18 cellular contexts compared by ENCODE assay signal in the genomic region with DNA sequence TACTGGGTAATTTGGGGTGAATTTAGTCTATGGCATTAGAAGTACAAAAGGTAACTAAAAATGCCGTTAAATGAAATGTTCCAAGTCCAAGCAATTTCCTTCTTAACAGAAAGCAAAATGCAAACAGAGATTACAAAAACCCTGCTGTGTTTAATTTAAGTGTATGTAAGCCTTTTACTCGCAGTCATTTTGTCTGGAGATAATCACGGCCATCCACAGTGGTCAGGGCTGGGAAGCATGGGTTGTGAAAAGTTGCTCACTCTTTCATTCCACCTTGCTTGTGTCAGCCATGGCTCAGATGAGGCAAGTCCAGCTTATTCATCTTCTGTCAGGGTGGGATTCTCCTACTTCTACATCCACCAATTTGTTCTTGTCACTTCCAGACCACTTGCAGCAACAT.
"Had no signal": no experiment of that assay in that cellular context is flagged by ENCODE, and none has a peak within 500 bp of the region (broad histone marks: within the 10 kb centered on the region; RNA-seq: fewer than 3 reads in every experiment).

No MANE protein-coding gene starts in this region.

- DNase-seq: activated CD4-positive, alpha-beta T cell treated with anti-CD3 and anti-CD28 coated beads, Interleukin-2, amount 10 ng/mL, durations not matched to agents 7 days and 5 days; activated CD4-positive, CD25-positive, alpha-beta regulatory T cell; activated naive CD4-positive, alpha-beta T cell treated with anti-CD3 and anti-CD28 coated beads, Interleukin-2, amount 10 ng/mL, durations not matched to agents 7 days and 5 days; adrenal gland; caudate nucleus; cortex of kidney; effector memory CD4-positive, alpha-beta T cell; glutamatergic neuron; mammary epithelial cell; sigmoid colon; stimulated activated CD4-positive, alpha-beta T cell treated with anti-CD3 and anti-CD28 coated beads, Interleukin-4, amount 100 ng/mL, for 1 hour; stimulated activated CD8-positive, alpha-beta memory T cell treated with anti-CD3 and anti-CD28 coated beads, Interleukin-4, amount 100 ng/mL, for 48 hours; stimulated activated naive CD8-positive, alpha-beta T cell treated with anti-CD3 and anti-CD28 coated beads, Interleukin-15, Interleukin-2, amounts not matched to agents 100 U/mL and 50 U/mL, for 24 hours; T-helper 2 cell; upper lobe of left lung had no signal

- H3K27ac Mint-ChIP-seq: activated CD4-positive, alpha-beta T cell treated with anti-CD3 and anti-CD28 coated beads, Interleukin-2, amount 10 ng/mL, durations not matched to agents 7 days and 5 days; activated naive CD4-positive, alpha-beta T cell treated with anti-CD3 and anti-CD28 coated beads, Interleukin-2, amount 10 ng/mL, durations not matched to agents 7 days and 5 days; activated T-helper 2 cell treated with anti-CD3 and anti-CD28 coated beads, Interferon-gamma antibody, Interleukin-2, Interleukin-4, amounts not matched to agents 10 μg/mL and 5 μg/mL and 100 μg/mL, durations not matched to agents 14 hours and 24 hours and 36 hours; nephron had no signal

- H3K36me3 ChIP-seq: adrenal gland, sigmoid colon, suprapubic skin, upper lobe of left lung had no signal

- H3K4me1 ChIP-seq: adrenal gland, sigmoid colon, suprapubic skin, upper lobe of left lung had no signal

- ATAC-seq: stimulated activated naive CD8-positive, alpha-beta T cell treated with anti-CD3 and anti-CD28 coated beads, Interleukin-15, Interleukin-2, amounts not matched to agents 100 U/mL and 50 U/mL, for 24 hours had no signal

- H3K27me3 Mint-ChIP-seq: activated CD4-positive, alpha-beta T cell treated with anti-CD3 and anti-CD28 coated beads, Interleukin-2, amount 10 ng/mL, durations not matched to agents 7 days and 5 days; activated naive CD4-positive, alpha-beta T cell treated with anti-CD3 and anti-CD28 coated beads, Interleukin-2, amount 10 ng/mL, durations not matched to agents 7 days and 5 days had no signal

- H3K4me3 ChIP-seq: adrenal gland, sigmoid colon, suprapubic skin, upper lobe of left lung had no signal

- H3K9me3 ChIP-seq: adrenal gland, sigmoid colon, suprapubic skin, upper lobe of left lung had no signal

- H3K4me3 Mint-ChIP-seq: activated CD4-positive, alpha-beta T cell treated with anti-CD3 and anti-CD28 coated beads, Interleukin-2, amount 10 ng/mL, durations not matched to agents 7 days and 5 days; activated naive CD4-positive, alpha-beta T cell treated with anti-CD3 and anti-CD28 coated beads, Interleukin-2, amount 10 ng/mL, durations not matched to agents 7 days and 5 days; nephron had no signal

- H3K9me3 Mint-ChIP-seq: activated CD4-positive, alpha-beta T cell treated with anti-CD3 and anti-CD28 coated beads, Interleukin-2, amount 10 ng/mL, durations not matched to agents 7 days and 5 days; activated naive CD4-positive, alpha-beta T cell treated with anti-CD3 and anti-CD28 coated beads, Interleukin-2, amount 10 ng/mL, durations not matched to agents 7 days and 5 days; nephron had no signal

- H3K27me3 ChIP-seq: adrenal gland, sigmoid colon, suprapubic skin, upper lobe of left lung had no signal

- H3K36me3 Mint-ChIP-seq: activated naive CD4-positive, alpha-beta T cell treated with anti-CD3 and anti-CD28 coated beads, Interleukin-2, amount 10 ng/mL, durations not matched to agents 7 days and 5 days had no signal

- H3K4me1 Mint-ChIP-seq: activated CD4-positive, alpha-beta T cell treated with anti-CD3 and anti-CD28 coated beads, Interleukin-2, amount 10 ng/mL, durations not matched to agents 7 days and 5 days; activated naive CD4-positive, alpha-beta T cell treated with anti-CD3 and anti-CD28 coated beads, Interleukin-2, amount 10 ng/mL, durations not matched to agents 7 days and 5 days; nephron had no signal

- H3K27ac ChIP-seq: adrenal gland, sigmoid colon, suprapubic skin, upper lobe of left lung had no signal
